Comparison of ENCODE assay signal across 36 cellular contexts in genomic region chr14:94411638-94412037, GRCh38. TPM values are rescaled to one million over a fixed set of nuclear protein-coding genes. Genes with fewer than 3 reads are reported as not detected.
A peak's percentile ranks its signal among the peaks of the same experiment; 100 is the strongest.
DNase-seq lines count a peak whose midpoint lies in the region; ATAC-seq, FAIRE-seq and TF ChIP-seq lines count a peak whose summit lies in the region.
"Had no signal": no experiment of that assay in that cellular context is flagged by ENCODE, and none has a peak within 500 bp of the region (broad histone marks: within the 10 kb centered on the region; RNA-seq: fewer than 3 reads in every experiment).

No MANE protein-coding gene starts in this region.

- CTCF ChIA-PET in mammary epithelial cell (lab: Charles Lee; ENCODE audit: low non-redundant PET) (interaction anchor here (0.6 kb wide), 1 partner anchor 275 kb away, joined by 5 read pairs; no protein-coding TSS in a partner anchor), MCF 10A (lab: Yijun Ruan, JAX) (interaction anchor here (0.7 to 2.4 kb wide), 4 partner anchors 12 to 232 kb away, joined by 4 to 7 read pairs (median 4); no protein-coding TSS in a partner anchor)

- H3K27me3 Mint-ChIP-seq in MCF 10A (ENCODE audit: insufficient read depth, unreplicated experiment): no peaks in the 10 kb centered on the region

- H3K9ac ChIP-seq in mammary epithelial cell (ENCODE audit: insufficient read depth, low read length): no peak overlapping the region
- H3K9ac ChIP-seq: SK-N-SH had no signal

- H3K4me1 Mint-ChIP-seq in MCF 10A (ENCODE audit: insufficient read depth, unreplicated experiment): peaks cover 8% of the 10 kb centered on the region
- H3K4me1 Mint-ChIP-seq: IgD-negative memory B cell; stimulated activated naive B cell treated with anti-CD40 and anti-IgM and Interleukin-4, amounts not matched to agents 10 μg/mL and 1 μg/mL and 100 μg/mL, for 72 hours had no signal

- H3K9me3 ChIP-seq in mammary epithelial cell (replicated peaks; ENCODE audit: insufficient read depth, low read length): no peaks in the 10 kb centered on the region
- no peaks in the 10 kb centered on the region for H3K9me3 ChIP-seq in hepatocyte (ENCODE audit: low read depth)
- H3K9me3 ChIP-seq in osteoblast (ENCODE audit: low read depth, low read length): no peaks in the 10 kb centered on the region
- H3K9me3 ChIP-seq: BE2C, HAP-1, SK-N-SH had no signal

- H3K4me2 ChIP-seq in mammary epithelial cell (ENCODE audit: insufficient read depth, low read depth, low read length) (no peak overlapping the region), hepatocyte (peak overlapping the region; percentile 34), osteoblast (ENCODE audit: insufficient read depth, low read length) (no peak overlapping the region)
- H3K4me2 ChIP-seq: SK-N-SH had no signal

- H3K9me3 Mint-ChIP-seq in MCF 10A (ENCODE audit: unreplicated experiment): peaks cover 14% of the 10 kb centered on the region

- no peak for FAIRE-seq in RCC 7860 (lab: Jason Lieb, UNC)
- FAIRE-seq: endometrium, GM19239 had no signal

- in situ Hi-C loops in mammary epithelial cell (cut with MboI; ENCODE audit: low sequenced_read_pairs in 2 of 2): no loop called here

- no peak for ATAC-seq in HG03439 (IDR thresholded peaks at IDR 0.05; ENCODE audit: unreplicated experiment)
- no peak for ATAC-seq in SK-N-SH treated with all-trans-retinoic acid at 6 μM for 48 hours
- ATAC-seq: stimulated activated naive B cell treated with anti-CD40 and anti-IgM and Interleukin-4, amounts not matched to agents 10 μg/mL and 1 μg/mL and 100 μg/mL, for 72 hours had no signal

- H3K36me3 ChIP-seq in mammary epithelial cell (ENCODE audit: insufficient read depth, low read length) (no peaks in the 10 kb centered on the region), hepatocyte (replicated peaks; ENCODE audit: insufficient read depth, low read depth) (no peaks in the 10 kb centered on the region), osteoblast (ENCODE audit: insufficient read depth, low read length) (no peaks in the 10 kb centered on the region)
- H3K36me3 ChIP-seq: ascending aorta, BE2C, HAP-1, sigmoid colon had no signal

- H3K27ac Mint-ChIP-seq in MCF 10A (ENCODE audit: low read depth, unreplicated experiment): no peak overlapping the region
- H3K27ac Mint-ChIP-seq: activated naive CD8-positive, alpha-beta T cell; IgD-negative memory B cell; stimulated activated naive B cell treated with anti-CD40 and anti-IgM and Interleukin-4, amounts not matched to agents 10 μg/mL and 1 μg/mL and 100 μg/mL, for 72 hours had no signal

- H3K79me2 ChIP-seq in mammary epithelial cell (ENCODE audit: insufficient read depth, low read length): no peaks in the 10 kb centered on the region
- no peaks in the 10 kb centered on the region for H3K79me2 ChIP-seq in hepatocyte
- H3K79me2 ChIP-seq in osteoblast (ENCODE audit: insufficient read depth, low read length): no peaks in the 10 kb centered on the region

- no peak overlapping the region for H3K27ac ChIP-seq in mammary epithelial cell (ENCODE audit: insufficient read depth, low read depth, low read length)
- peak overlapping the region; percentile 61 for H3K27ac ChIP-seq in hepatocyte
- no peak overlapping the region for H3K27ac ChIP-seq in osteoblast (ENCODE audit: low read depth, low read length)
- H3K27ac ChIP-seq: ascending aorta, RWPE1, sigmoid colon had no signal

- dilution Hi-C loops in mammary epithelial cell (cut with HindIII; ENCODE audit: low sequenced_read_pairs): no loop called here

- POLR2A ChIA-PET in MCF 10A (lab: Yijun Ruan, JAX): no interaction called here

- H3K4me3 Mint-ChIP-seq in MCF 10A (ENCODE audit: unreplicated experiment): no peak overlapping the region
- H3K4me3 Mint-ChIP-seq: activated naive CD8-positive, alpha-beta T cell; IgD-negative memory B cell; stimulated activated naive B cell treated with anti-CD40 and anti-IgM and Interleukin-4, amounts not matched to agents 10 μg/mL and 1 μg/mL and 100 μg/mL, for 72 hours had no signal

- BruUV-seq in mammary epithelial cell (replicated peaks; lab: Mats Ljungman, UMichigan) (no TSS peak), MCF 10A (replicated peaks; lab: Mats Ljungman, UMichigan) (no TSS peak)

- H2AFZ ChIP-seq in mammary epithelial cell (ENCODE audit: low read depth, low read length) (peak overlapping the region; percentile 35), hepatocyte (peak overlapping the region; percentile 21), osteoblast (ENCODE audit: low read length) (peak overlapping the region; percentile 30)

- TF ChIP-seq CTCF in mammary epithelial cell (conservative IDR thresholded peaks at IDR 0.05 in 1 of 2, IDR thresholded peaks at IDR 0.05 in 1 of 2; ENCODE audit: extremely low read depth in 1 of 2, insufficient read depth in 1 of 2, low read depth in 1 of 2, low read length in 2 of 2) (no peak), MCF 10A (IDR thresholded peaks at IDR 0.05; ENCODE audit: unreplicated experiment) (no peak), hepatocyte (IDR thresholded peaks at IDR 0.05; ENCODE audit: poor library complexity) (no peak), osteoblast (IDR thresholded peaks at IDR 0.05; ENCODE audit: extremely low read depth, low read depth, low read length) (no peak)

- H3K4me1 ChIP-seq in mammary epithelial cell (ENCODE audit: insufficient read depth, low read length) (peaks cover 18% of the 10 kb centered on the region), hepatocyte (ENCODE audit: insufficient read depth) (peaks cover 8% of the 10 kb centered on the region), osteoblast (ENCODE audit: insufficient read depth, low read length) (peaks cover 8% of the 10 kb centered on the region)
- H3K4me1 ChIP-seq: ascending aorta, BE2C, sigmoid colon had no signal

- no peaks in the 10 kb centered on the region for H3K36me3 Mint-ChIP-seq in MCF 10A (ENCODE audit: insufficient read depth, unreplicated experiment)
- H3K36me3 Mint-ChIP-seq: IgD-negative memory B cell; stimulated activated naive B cell treated with anti-CD40 and anti-IgM and Interleukin-4, amounts not matched to agents 10 μg/mL and 1 μg/mL and 100 μg/mL, for 72 hours had no signal

- WGBS in mammary epithelial cell (ENCODE audit: low coverage, missing lambda C conversion rate): 25% methylated on average over 1 of the region's 1 CpG
- 13% methylated on average over 1 of the region's 1 CpG for WGBS in hepatocyte (ENCODE audit: low lambda C conversion rate, missing lambda C conversion rate)

- intact Hi-C loops in mammary epithelial cell (cut with micrococcal nuclease): loop anchor here (2.0 to 10.0 kb wide), 3 partner anchors 99 to 377 kb away; no protein-coding TSS in a partner anchor
- intact Hi-C loops in MCF 10A (cut with micrococcal nuclease): loop anchor here (2.0 to 5.0 kb wide), 2 partner anchors 229 to 275 kb away; no protein-coding TSS in a partner anchor

- DNase-seq in mammary epithelial cell (no peak), MCF 10A (ENCODE audit: unreplicated experiment) (no peak), hepatocyte (ENCODE audit: low spot score) (no peak), osteoblast (ENCODE audit: insufficient read length, low spot score, missing footprints) (no peak), RCC 7860 (ENCODE audit: low spot score) (no peak), Ammon's horn (ENCODE audit: low spot score) (no peak)
- DNase-seq: activated CD4-positive, alpha-beta T cell treated with anti-CD3 and anti-CD28 coated beads for 48 hours; activated CD8-positive, alpha-beta memory T cell treated with anti-CD3 and anti-CD28 coated beads for 24 hours; activated effector memory CD4-positive, alpha-beta T cell treated with Interleukin-2 at 50 U/mL for 16 hours; BE2C; central memory CD4-positive, alpha-beta T cell; DMS79 treated with DMSO at 0.1 percent for 48 hours; GF-D8; glutamatergic neuron; islet precursor cell; NCI-H1092; NCI-H1930; NCI-H226; NCI-H774; sigmoid colon; SK-N-SH; stimulated activated naive B cell treated with anti-CD40 and anti-IgM and Interleukin-4, amounts not matched to agents 10 μg/mL and 1 μg/mL and 100 μg/mL, for 72 hours had no signal

- no peak overlapping the region for H3K4me3 ChIP-seq in mammary epithelial cell (replicated peaks in 1 of 3; ENCODE audit: insufficient read depth in 1 of 3, low read depth in 2 of 3, low read length in 3 of 3)
- no peak overlapping the region for H3K4me3 ChIP-seq in hepatocyte
- no peak overlapping the region for H3K4me3 ChIP-seq in osteoblast (ENCODE audit: insufficient read depth, low read length)
- H3K4me3 ChIP-seq: ascending aorta, HAP-1, lung, sigmoid colon had no signal

- no peaks in the 10 kb centered on the region for H3K9me2 ChIP-seq in hepatocyte (replicated peaks; ENCODE audit: insufficient read depth)
- H3K9me2 ChIP-seq: SK-N-SH had no signal

- no peaks in the 10 kb centered on the region for H3K27me3 ChIP-seq in mammary epithelial cell (ENCODE audit: insufficient read depth, low read length)
- no peaks in the 10 kb centered on the region for H3K27me3 ChIP-seq in hepatocyte
- H3K27me3 ChIP-seq in osteoblast (ENCODE audit: insufficient read depth, low read length): peaks cover 3% of the 10 kb centered on the region
- H3K27me3 ChIP-seq: ascending aorta, sigmoid colon had no signal

- H4K20me1 ChIP-seq in mammary epithelial cell (ENCODE audit: insufficient read depth, low read length) (no peaks in the 10 kb centered on the region), hepatocyte (ENCODE audit: insufficient read depth, poor library complexity, severe bottlenecking) (no peaks in the 10 kb centered on the region), osteoblast (ENCODE audit: insufficient read depth, low read length) (no peaks in the 10 kb centered on the region)

TF ChIP-seq in SK-N-SH treated with all-trans-retinoic acid at 6 μM for 48 hours, 23 proteins besides CTCF, POLR2A, EP300 and RAD21 (continues in another document):
- no peak for TF ChIP-seq ISL1 (CRISPR knock-in tag; IDR thresholded peaks at IDR 0.05)

RNA-seq across cellular contexts. Expression of gene SERPINA1, which starts 23.2 kb away (rescaled TPM):
- total RNA-seq in mammary epithelial cell (100 to 1,000 TPM in 1 of 2 donors, 10 to 100 TPM in 1; 30.3 to 155 TPM), MCF 10A (2022) (38.1 and 42.5 TPM in 2 replicates), hepatocyte (5,074 and 5,718 TPM in 2 replicates), osteoblast (0.29 and 1.4 TPM in 2 replicates)
- polyA plus RNA-seq in mammary epithelial cell (147 TPM), hepatocyte (3,463 and 3,480 TPM in 2 replicates)
- polyA minus RNA-seq in mammary epithelial cell: 116 TPM
- total RNA-seq: A673, dermis microvascular lymphatic vessel endothelial cell had no signal
- polyA plus RNA-seq: neural cell had no signal

RNA-seq across cellular contexts. Expression of gene SERPINA11, which starts 41.0 kb away (rescaled TPM):
- total RNA-seq in mammary epithelial cell: under 1 TPM in 1 of 2 donors, not detected in 1; 0.40 TPM
- 0.07 TPM for polyA plus RNA-seq in mammary epithelial cell
- not detected for polyA minus RNA-seq in mammary epithelial cell
- total RNA-seq in MCF 10A (2022): not detected in 2 replicates
- 8.0 and 10.8 TPM in 2 replicates for total RNA-seq in hepatocyte
- 13.2 and 16.7 TPM in 2 replicates for polyA plus RNA-seq in hepatocyte
- total RNA-seq in osteoblast: not detected in 2 replicates
- total RNA-seq: A673; ascending aorta; dermis microvascular lymphatic vessel endothelial cell; sigmoid colon; T-helper 2 cell treated with Interferon-gamma antibody and Interleukin-4, amounts not matched to agents 100 ng/mL and 5 ng/mL, for 36 hours had no signal
- polyA plus RNA-seq: IgD-negative memory B cell, neural cell, SK-N-SH had no signal

RNA-seq across cellular contexts. Expression of gene SERPINA2, which starts 45.1 kb away (rescaled TPM):
- total RNA-seq in mammary epithelial cell (not detected), MCF 10A (2022) (not detected in 2 replicates), hepatocyte (not detected in 2 replicates), osteoblast (not detected in 2 replicates)
- polyA plus RNA-seq in mammary epithelial cell (not detected), hepatocyte (not detected in 2 replicates)
- polyA minus RNA-seq in mammary epithelial cell: not detected
- total RNA-seq: A673; ascending aorta; dermis microvascular lymphatic vessel endothelial cell; lung; sigmoid colon; T-helper 2 cell treated with Interferon-gamma antibody and Interleukin-4, amounts not matched to agents 100 ng/mL and 5 ng/mL, for 36 hours had no signal
- polyA plus RNA-seq: IgD-negative memory B cell, neural cell, sigmoid colon, SK-N-SH had no signal

Comparison
In these comparisons a context has a peak if more than half of its experiments do, and no peak if none do; other contexts are left out.
1. RNA of gene SERPINA1, which starts 23.2 kb away (total RNA-seq): 5,074 to 5,718 TPM in hepatocyte; 30.3 to 155 TPM in mammary epithelial cell, 38.1 to 42.5 TPM in MCF 10A and 0.29 to 1.4 TPM in osteoblast; every median in the first group is over 10 times any median in the second.
2. Peak in every context shown above with its lines, with median percentiles within 50 percentile points of each other: H2AFZ ChIP-seq.